ENCODE assay signal across 16 cellular contexts in genomic region chr4:10753326-10753725, GRCh38.
"Had no signal": no experiment of that assay in that cellular context is flagged by ENCODE, and none has a peak within 500 bp of the region (broad histone marks: within the 10 kb centered on the region; RNA-seq: fewer than 3 reads in every experiment).

No MANE protein-coding gene starts in this region.

- H3K4me3 Mint-ChIP-seq: activated naive CD4-positive, alpha-beta T cell treated with anti-CD3 and anti-CD28 coated beads for 36 hours; naive thymus-derived CD4-positive, alpha-beta T cell; stimulated activated naive CD8-positive, alpha-beta T cell treated with anti-CD3 and anti-CD28 coated beads, Interleukin-15, Interleukin-2, amounts not matched to agents 100 ng/mL and 50 ng/mL, for 24 hours had no signal

- ATAC-seq: left lung; mucosa of descending colon; naive thymus-derived CD4-positive, alpha-beta T cell; pancreas; sciatic nerve had no signal

- H3K27ac Mint-ChIP-seq: activated naive CD4-positive, alpha-beta T cell treated with anti-CD3 and anti-CD28 coated beads for 36 hours; activated T-helper 2 cell treated with anti-CD3 and anti-CD28 coated beads, Interferon-gamma antibody, Interleukin-2, Interleukin-4, amounts not matched to agents 10 μg/mL and 5 μg/mL and 100 μg/mL, durations not matched to agents 14 hours and 24 hours and 36 hours; naive thymus-derived CD4-positive, alpha-beta T cell; stimulated activated naive CD8-positive, alpha-beta T cell treated with anti-CD3 and anti-CD28 coated beads, Interleukin-15, Interleukin-2, amounts not matched to agents 100 ng/mL and 50 ng/mL, for 24 hours had no signal

- H3K27me3 Mint-ChIP-seq: stimulated activated naive CD8-positive, alpha-beta T cell treated with anti-CD3 and anti-CD28 coated beads, Interleukin-15, Interleukin-2, amounts not matched to agents 100 ng/mL and 50 ng/mL, for 24 hours had no signal

- H3K4me1 Mint-ChIP-seq: naive thymus-derived CD4-positive, alpha-beta T cell had no signal

- H3K9me3 Mint-ChIP-seq: activated naive CD4-positive, alpha-beta T cell treated with anti-CD3 and anti-CD28 coated beads for 36 hours; stimulated activated naive CD8-positive, alpha-beta T cell treated with anti-CD3 and anti-CD28 coated beads, Interleukin-15, Interleukin-2, amounts not matched to agents 100 ng/mL and 50 ng/mL, for 24 hours had no signal

- DNase-seq: activated CD4-positive, alpha-beta T cell treated with anti-CD3 and anti-CD28 coated beads, Interleukin-2, amount 50 U/mL, for 48 hours; activated naive CD4-positive, alpha-beta T cell treated with anti-CD3 and anti-CD28 coated beads for 36 hours; activated T-cell treated with anti-CD3 and anti-CD28 coated beads, Interleukin-2, amount 50 U/mL, for 1 hour; erythroblast; hippocampal formation; kidney; left lung; mucosa of descending colon; naive thymus-derived CD4-positive, alpha-beta T cell; pancreas; T-helper 9 cell; trophoblast cell had no signal

- H3K4me3 ChIP-seq: left lung, mucosa of descending colon, pancreas, suprapubic skin had no signal
